Comparison of ENCODE assay signal across 7 cellular contexts in genomic region chr5:39424751-39425524, GRCh38. TPM values are rescaled to one million over a fixed set of nuclear protein-coding genes. Genes with fewer than 3 reads are reported as not detected.
DNase-seq lines count a peak whose midpoint lies in the region; ATAC-seq and TF ChIP-seq lines count a peak whose summit lies in the region.

Gene DAB2 (minus strand): TSS chr5:39424980. CDS start chr5:39394320, 30,660 bp downstream.

- H3K4me2 ChIP-seq in Karpas-422 (ENCODE audit: low read depth, low read length, poor library complexity, severe bottlenecking): no peak within 1 kb of the TSS

- no peak within 1 kb of the TSS for H2AFZ ChIP-seq in Karpas-422 (ENCODE audit: low read length)

- H3K4me3 ChIP-seq in dorsolateral prefrontal cortex: peak within 1 kb of the TSS; percentile 41 to 83 (median 67)
- no peak within 1 kb of the TSS for H3K4me3 ChIP-seq in Karpas-422 (ENCODE audit: low read length)

- no peaks in the 10 kb centered on the region for H4K20me1 ChIP-seq in Karpas-422 (ENCODE audit: insufficient read depth, low read depth, low read length)

- H3K36me3 ChIP-seq in Karpas-422 (ENCODE audit: insufficient read depth, low read length): no peaks in the 10 kb centered on the region

- H3K79me2 ChIP-seq in Karpas-422 (ENCODE audit: low read length): no peaks in the 10 kb centered on the region

- H3K27ac ChIP-seq in dorsolateral prefrontal cortex (peak within 1 kb of the TSS in 53 of 59 donors; percentile 6 to 89 (median 62)), Karpas-422 (ENCODE audit: low read length) (no peak within 1 kb of the TSS)

- H3K9me2 ChIP-seq in Karpas-422 (replicated peaks; ENCODE audit: insufficient read depth, low read length): no peaks in the 10 kb centered on the region

- H3K9ac ChIP-seq in Karpas-422 (ENCODE audit: low read length): no peak within 1 kb of the TSS

- ATAC-seq in GM19043 (IDR thresholded peaks at IDR 0.05; ENCODE audit: low read depth, unreplicated experiment) (peak; percentile 59), left colon (peak; percentile 68)

- intact Hi-C loops in dorsolateral prefrontal cortex (cut with DNase I): no loop called here
- intact Hi-C loops in left colon (cut with DNase I, micrococcal nuclease): no loop called here

- no peaks in the 10 kb centered on the region for H3K9me3 ChIP-seq in Karpas-422 (ENCODE audit: low read length)

- no peaks in the 10 kb centered on the region for H3K4me1 ChIP-seq in Karpas-422 (ENCODE audit: low read length)

- TF ChIP-seq CTCF in dorsolateral prefrontal cortex (IDR thresholded peaks at IDR 0.05 in 54 of 56, conservative IDR thresholded peaks at IDR 0.05 in 2 of 56; ENCODE audit: low read depth in 1 of 56, partially characterized antibody in 56 of 56): peak in 51 of 56 donors; percentile 3 to 62 (median 49)

- DNase-seq in MV-4-11 (lab: John Stamatoyannopoulos, UW) (peak; percentile 56), dorsolateral prefrontal cortex (peak; percentile 40 to 68 (median 52)), left colon (peak; percentile 83 to 88), Karpas-422 (no peak)
- DNase-seq in activated CD4-positive, alpha-beta T cell treated with anti-CD3 and anti-CD28 coated beads, Interleukin-2, amount 50 U/mL, for 4 hours: peak; percentile 1 to 5
- peak; percentile 35 for DNase-seq in stimulated activated CD4-positive, alpha-beta T cell treated with anti-CD3 and anti-CD28 coated beads, Interleukin-1b, Interleukin-23, amount 100 ng/mL, for 48 hours

- H3K27me3 ChIP-seq in dorsolateral prefrontal cortex: peaks cover 0 to 15% (median 0%) of the 10 kb centered on the region in 45 donors
- H3K27me3 ChIP-seq in Karpas-422 (ENCODE audit: low read length): no peaks in the 10 kb centered on the region

RNA-seq across cellular contexts. Expression of gene DAB2, which starts in this region (rescaled TPM):
- total RNA-seq in dorsolateral prefrontal cortex: 10 to 100 TPM in 106 of 120 experiments, 1 to 10 TPM in 14; 7.5 to 46.1 (median 14.3) TPM
- total RNA-seq in left colon: 10 to 100 TPM; 38.5 to 61.6 TPM
- total RNA-seq in Karpas-422 (2014; rRNA removed; shearing (Covaris generic); ENCODE audit: low replicate concordance): not detected in 2 replicates
